ENCODE assay signal across 15 cellular contexts in genomic region chr9:132005896-132006295, GRCh38.
DNase-seq lines count a peak whose midpoint lies in the region; ATAC-seq and TF ChIP-seq lines count a peak whose summit lies in the region.
"Had no signal": no experiment of that assay in that cellular context is flagged by ENCODE, and none has a peak within 500 bp of the region (broad histone marks: within the 10 kb centered on the region; RNA-seq: fewer than 3 reads in every experiment).

No MANE protein-coding gene starts in this region.

- peaks cover 4% of the 10 kb centered on the region for H3K79me1 ChIP-seq in mesendoderm (ENCODE audit: low read length)

- H3K79me2 ChIP-seq in mesendoderm (ENCODE audit: control insufficient read depth, insufficient read depth, low read length): no peaks in the 10 kb centered on the region

- H3K36me3 ChIP-seq in mesendoderm (ENCODE audit: control insufficient read depth, insufficient read depth, low read length) (no peaks in the 10 kb centered on the region), testis (ENCODE audit: low read depth, missing control alignments) (no peaks in the 10 kb centered on the region)
- H3K36me3 ChIP-seq: esophagus muscularis mucosa, prostate gland, stomach had no signal

- H4K8ac ChIP-seq in mesendoderm (ENCODE audit: low read depth, low read length): no peak overlapping the region

- no peak overlapping the region for H2BK15ac ChIP-seq in mesendoderm (replicated peaks; ENCODE audit: low read depth)

- H3K18ac ChIP-seq in mesendoderm (ENCODE audit: low read length): no peak overlapping the region

- H3K27me3 ChIP-seq in mesendoderm (ENCODE audit: insufficient read depth, low read length, poor library complexity) (no peaks in the 10 kb centered on the region), testis (no peaks in the 10 kb centered on the region)
- H3K27me3 ChIP-seq: esophagus muscularis mucosa, stomach had no signal

- no peak overlapping the region for H3K56ac ChIP-seq in mesendoderm (ENCODE audit: low read length)

- H3K4me1 ChIP-seq in mesendoderm (ENCODE audit: control insufficient read depth, low read depth, low read length): peaks cover 11% of the 10 kb centered on the region
- no peaks in the 10 kb centered on the region for H3K4me1 ChIP-seq in testis
- H3K4me1 ChIP-seq: prostate gland had no signal

- H2AK5ac ChIP-seq in mesendoderm (ENCODE audit: low read length): no peak overlapping the region

- peak; percentile 34 for DNase-seq in EH (ENCODE audit: low read depth)
- DNase-seq in NB4 (ENCODE audit: low read depth): peak; percentile 20
- DNase-seq in choroid plexus epithelial cell (ENCODE audit: low read depth): peak; percentile 43
- DNase-seq in mesendoderm: no peak
- DNase-seq in testis: no peak
- no peak for DNase-seq in nucleus accumbens (lab: John Stamatoyannopoulos, UW)
- DNase-seq: activated CD4-positive, alpha-beta T cell treated with anti-CD3 and anti-CD28 coated beads for 36 hours; activated CD8-positive, alpha-beta memory T cell treated with anti-CD3 and anti-CD28 coated beads, Interleukin-2, amount 50 U/mL, for 4 hours; cortex of kidney; left colon; stomach had no signal

- TF ChIP-seq CTCF in NB4 (IDR thresholded peaks at IDR 0.05; ENCODE audit: low read depth, low read length) (no peak), choroid plexus epithelial cell (conservative IDR thresholded peaks at IDR 0.05; ENCODE audit: low read depth, low read length) (no peak), testis (IDR thresholded peaks at IDR 0.05) (no peak)

- WGBS in mesendoderm (ENCODE audit: extremely low coverage, insufficient coverage, low lambda C conversion rate): no CpG with 5 or more reads among the region's 6 CpGs
- 78 to 79% methylated on average over 6 of the region's 6 CpGs for WGBS in testis, 2 donors

- H3K9ac ChIP-seq in mesendoderm (ENCODE audit: low read length): no peak overlapping the region

- H2BK5ac ChIP-seq in mesendoderm (ENCODE audit: low read length): peak overlapping the region; percentile 14

- no peak overlapping the region for H3K4ac ChIP-seq in mesendoderm (ENCODE audit: low read depth, low read length)

- intact Hi-C loops in testis (cut with DNase I; ENCODE audit: low total_unique reads): no loop called here

- H3K9me3 ChIP-seq in testis: no peaks in the 10 kb centered on the region
- H3K9me3 ChIP-seq: esophagus muscularis mucosa, prostate gland, stomach had no signal

- ATAC-seq in GM19328 (IDR thresholded peaks at IDR 0.05; ENCODE audit: unreplicated experiment): no peak
- ATAC-seq: activated CD4-positive, alpha-beta T cell treated with anti-CD3 and anti-CD28 coated beads for 36 hours; left colon had no signal

- no peak overlapping the region for H4K5ac ChIP-seq in mesendoderm (ENCODE audit: low read length)

- H2BK120ac ChIP-seq in mesendoderm (ENCODE audit: low read depth, low read length): no peak overlapping the region

- H3K4me3 ChIP-seq in NB4 (ENCODE audit: low read depth, low read length): no peak overlapping the region
- H3K4me3 ChIP-seq in choroid plexus epithelial cell (ENCODE audit: low read depth, low read length): no peak overlapping the region
- H3K4me3 ChIP-seq in mesendoderm (ENCODE audit: low read length): no peak overlapping the region
- H3K4me3 ChIP-seq in testis: no peak overlapping the region
- H3K4me3 ChIP-seq: esophagus muscularis mucosa, prostate gland, stomach had no signal

- no peak overlapping the region for H3K23ac ChIP-seq in mesendoderm (ENCODE audit: low read length)

- TF ChIP-seq POLR2A in NB4 (IDR thresholded peaks at IDR 0.05; ENCODE audit: extremely low read depth, insufficient read length) (no peak), testis (IDR thresholded peaks at IDR 0.05) (no peak)

- H3K27ac ChIP-seq in mesendoderm (ENCODE audit: low read depth, low read length): no peak overlapping the region
- H3K27ac ChIP-seq in testis: no peak overlapping the region
- H3K27ac ChIP-seq: C4-2B, esophagus muscularis mucosa, stomach had no signal

- H3K4me2 ChIP-seq in mesendoderm (ENCODE audit: low read length): no peak overlapping the region

Comparison
In these comparisons a context has a peak if more than half of its experiments do, and no peak if none do; other contexts are left out.
1. DNase-seq: peak in EH (single experiment), NB4 (single experiment) and choroid plexus epithelial cell (single experiment); none in mesendoderm (single experiment), testis (single experiment) and nucleus accumbens (0 of 56).